Comparison of ENCODE assay signal across 35 cellular contexts in the genomic region with DNA sequence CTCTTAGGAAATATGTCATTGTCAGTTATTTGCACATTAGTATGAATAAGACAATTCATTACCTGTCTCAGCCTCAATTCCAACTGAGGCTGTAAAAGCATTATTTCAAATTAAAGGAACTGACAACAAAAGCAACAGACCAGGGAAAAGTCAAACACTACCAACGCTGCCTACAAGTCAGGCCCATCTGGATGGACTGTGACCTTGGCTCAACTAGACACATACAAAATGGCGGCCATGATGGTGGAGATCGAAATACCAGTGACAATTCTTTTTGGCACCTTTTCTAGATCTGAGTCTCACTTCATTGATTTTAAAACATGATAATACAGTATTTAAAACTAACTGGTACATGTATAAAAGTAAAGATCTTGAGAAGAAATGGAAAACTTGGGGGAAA.
A peak's percentile ranks its signal among the peaks of the same experiment; 100 is the strongest.
DNase-seq lines count a peak whose midpoint lies in the region; ATAC-seq, FAIRE-seq and TF ChIP-seq lines count a peak whose summit lies in the region.
"Had no signal": no experiment of that assay in that cellular context is flagged by ENCODE, and none has a peak within 500 bp of the region (broad histone marks: within the 10 kb centered on the region; RNA-seq: fewer than 3 reads in every experiment).

No MANE protein-coding gene starts in this region.

- H3K9ac ChIP-seq in K562 (ENCODE audit: insufficient read depth in 1 of 2, low read depth in 2 of 2, low read length in 2 of 2) (no peak overlapping the region), H1 (replicated peaks in 1 of 4; ENCODE audit: extremely low read depth in 1 of 4, low read depth in 3 of 4, low read length in 3 of 4) (no peak overlapping the region), trophoblast cell (ENCODE audit: low read length) (peak overlapping the region; percentile 48), neural progenitor cell (no peak overlapping the region)
- H3K9ac ChIP-seq: BLaER1; BLaER1 treated with 17β-estradiol and CSF1 and Interleukin-3, amounts not matched to agents 10 nM and 100 nM had no signal

- no peak overlapping the region for H3K14ac ChIP-seq in H1 (ENCODE audit: insufficient read length)
- H3K14ac ChIP-seq in trophoblast cell (ENCODE audit: low read length): no peak overlapping the region

- H3K23me2 ChIP-seq in H1 (ENCODE audit: low read depth, low read length): no peaks in the 10 kb centered on the region

- H3F3A ChIP-seq in neural progenitor cell (ENCODE audit: low read depth): peaks cover 6% of the 10 kb centered on the region

- H3K4me3 ChIP-seq in K562: no peak overlapping the region
- H3K4me3 ChIP-seq in H1 (ENCODE audit: extremely low read depth in 1 of 4, insufficient read depth in 2 of 4, low read depth in 3 of 4, low read length in 4 of 4): no peak overlapping the region
- no peak overlapping the region for H3K4me3 ChIP-seq in trophoblast cell (ENCODE audit: low read depth, low read length)
- H3K4me3 ChIP-seq in neural progenitor cell: no peak overlapping the region
- H3K4me3 ChIP-seq: A549; BLaER1; BLaER1 treated with 17β-estradiol and CSF1 and Interleukin-3, amounts not matched to agents 10 nM and 100 nM had no signal

- no peaks in the 10 kb centered on the region for H3K79me2 ChIP-seq in K562 (ENCODE audit: control insufficient read depth, insufficient read depth, low read length)
- no peaks in the 10 kb centered on the region for H3K79me2 ChIP-seq in H1 (ENCODE audit: control insufficient read depth in 1 of 2, insufficient read depth in 2 of 2, low read length in 2 of 2)
- H3K79me2 ChIP-seq in trophoblast cell (ENCODE audit: control insufficient read depth, insufficient read depth, low read length, poor library complexity): no peaks in the 10 kb centered on the region
- no peaks in the 10 kb centered on the region for H3K79me2 ChIP-seq in neural progenitor cell (ENCODE audit: low read depth)

- CTCF ChIA-PET in K562 (lab: Yijun Ruan, JAX; ENCODE audit: low intra/inter-chr PET ratio): no interaction called here
- CTCF ChIA-PET in H1 (lab: Charles Lee; ENCODE audit: partially characterized antibody): no interaction called here

- H3K4me1 Mint-ChIP-seq in chondrocyte (ENCODE audit: low read depth) (peaks cover 29% of the 10 kb centered on the region), neural progenitor cell (peaks cover 16% of the 10 kb centered on the region)

- no peak overlapping the region for H2BK20ac ChIP-seq in H1 (ENCODE audit: low read length)

- H3K27me3 ChIP-seq in K562 (ENCODE audit: control insufficient read depth in 2 of 2, insufficient read depth in 2 of 2, low read length in 2 of 2) (no peaks in the 10 kb centered on the region; a peak in 1 of 5 replicates), H1 (replicated peaks in 1 of 4; ENCODE audit: control insufficient read depth in 3 of 4, extremely low read depth in 1 of 4, insufficient read depth in 3 of 4, low read length in 3 of 4) (no peaks in the 10 kb centered on the region), trophoblast cell (ENCODE audit: insufficient read depth, low read length) (no peaks in the 10 kb centered on the region), neural progenitor cell (no peaks in the 10 kb centered on the region)
- H3K27me3 ChIP-seq: BLaER1; BLaER1 treated with 17β-estradiol and CSF1 and Interleukin-3, amounts not matched to agents 10 nM and 100 nM had no signal

- no peak overlapping the region for H4K5ac ChIP-seq in H1 (ENCODE audit: insufficient read length, low read depth, low read length)

- H3K4me3 Mint-ChIP-seq in chondrocyte (ENCODE audit: unreplicated experiment): no peak overlapping the region
- no peak overlapping the region for H3K4me3 Mint-ChIP-seq in neural progenitor cell
- H3K4me3 Mint-ChIP-seq: B cell; CD14-positive monocyte; CD4-positive, alpha-beta memory T cell; CD4-positive, alpha-beta T cell; CD4-positive, CD25-positive, alpha-beta regulatory T cell; CD8-positive, alpha-beta memory T cell; CD8-positive, alpha-beta T cell had no signal

- intact Hi-C loops in K562 (cut with micrococcal nuclease): no loop called here

- H2BK5ac ChIP-seq in H1 (ENCODE audit: low read depth, low read length) (no peak overlapping the region), trophoblast cell (ENCODE audit: low read depth, low read length, poor library complexity) (no peak overlapping the region)

- H3K4ac ChIP-seq in H1 (replicated peaks; ENCODE audit: insufficient read length, low read depth, low read length) (no peak overlapping the region), trophoblast cell (ENCODE audit: low read depth, low read length) (no peak overlapping the region)

- no peak for ATAC-seq in K562
- ATAC-seq: A549; CD8-positive, alpha-beta T cell had no signal

- H3K79me1 ChIP-seq in H1 (ENCODE audit: low read depth, low read length): no peaks in the 10 kb centered on the region
- H3K79me1 ChIP-seq in trophoblast cell (ENCODE audit: low read length): no peaks in the 10 kb centered on the region

- no peak for DNase-seq in K562 (ENCODE audit: extremely low read depth in 1 of 4, low spot score in 3 of 4)
- no peak for DNase-seq in H1 (ENCODE audit: low read depth in 1 of 2, low spot score in 2 of 2)
- no peak for DNase-seq in trophoblast cell
- no peak for DNase-seq in RKO (ENCODE audit: low spot score)
- no peak for DNase-seq in chondrocyte (ENCODE audit: low spot score)
- DNase-seq in neural progenitor cell (ENCODE audit: low spot score): no peak
- DNase-seq: 8988T; ACHN; AML-193; BE2C; C1 segment of cervical spinal cord; Caco-2; Calu3; CD4-positive, alpha-beta memory T cell; CD4-positive, alpha-beta T cell; CD4-positive, CD25-positive, alpha-beta regulatory T cell; CD8-positive, alpha-beta memory T cell; CD8-positive, alpha-beta T cell; COR-L47; DMS 273 treated with DMSO at 0.1 percent for 48 hours; DMS153; DMS53; DMS79; DMS79 treated with DMSO at 0.1 percent for 48 hours; DND-41; EL had no signal

- no peak overlapping the region for H3K27ac ChIP-seq in K562 (ENCODE audit: extremely low read depth, low read depth, low read length)
- H3K27ac ChIP-seq in H1 (ENCODE audit: low read depth, low read length): no peak overlapping the region
- no peak overlapping the region for H3K27ac ChIP-seq in trophoblast cell (ENCODE audit: low read depth, low read length)
- H3K27ac ChIP-seq in neural progenitor cell: no peak overlapping the region
- H3K27ac ChIP-seq: 22Rv1; A549; BLaER1; BLaER1 treated with 17β-estradiol and CSF1 and Interleukin-3, amounts not matched to agents 10 nM and 100 nM; C4-2B had no signal

- H3K23ac ChIP-seq in H1 (ENCODE audit: insufficient read length) (no peak overlapping the region), trophoblast cell (ENCODE audit: low read length) (no peak overlapping the region)

- POLR2A ChIA-PET in K562 (lab: Yijun Ruan, JAX): interaction anchor here (0.7 kb wide), 1 partner anchor 1489 kb away, joined by 3 read pairs; no protein-coding TSS in a partner anchor
- POLR2A ChIA-PET in H1 (lab: Charles Lee; ENCODE audit: partially characterized antibody): no interaction called here

- TF ChIP-seq POLR2A in K562 (conservative IDR thresholded peaks at IDR 0.05) (no peak), H1 (IDR thresholded peaks at IDR 0.05; ENCODE audit: control extremely low read depth in 1 of 2, low read depth in 2 of 2, low read length in 2 of 2) (no peak)

- H3K27ac Mint-ChIP-seq in chondrocyte (ENCODE audit: unreplicated experiment) (no peak overlapping the region), neural progenitor cell (no peak overlapping the region)
- H3K27ac Mint-ChIP-seq: B cell; CD14-positive monocyte; CD4-positive, alpha-beta memory T cell; CD4-positive, alpha-beta T cell; CD4-positive, CD25-positive, alpha-beta regulatory T cell; CD8-positive, alpha-beta memory T cell; CD8-positive, alpha-beta T cell had no signal

- in situ Hi-C loops in K562 (cut with MboI): loop anchor here (25.0 kb wide), 2 partner anchors 1286 to 1536 kb away; no protein-coding TSS in a partner anchor

- no peak for TF ChIP-seq RAD21 in K562 (CRISPR knock-in tag; conservative IDR thresholded peaks at IDR 0.05 in 1 of 2, IDR thresholded peaks at IDR 0.05 in 1 of 2)
- TF ChIP-seq RAD21 in H1 (IDR thresholded peaks at IDR 0.05 in 1 of 2, conservative IDR thresholded peaks at IDR 0.05 in 1 of 2; ENCODE audit: low read depth in 2 of 2, low read length in 2 of 2): no peak

- no peak overlapping the region for H3K4me2 ChIP-seq in K562 (ENCODE audit: insufficient read depth, low read length)
- no peak overlapping the region for H3K4me2 ChIP-seq in H1 (ENCODE audit: insufficient read depth in 1 of 2, low read depth in 2 of 2, low read length in 2 of 2)
- no peak overlapping the region for H3K4me2 ChIP-seq in trophoblast cell (ENCODE audit: low read length)
- H3K4me2 ChIP-seq in neural progenitor cell: no peak overlapping the region
- H3K4me2 ChIP-seq: A549; BLaER1; BLaER1 treated with 17β-estradiol and CSF1 and Interleukin-3, amounts not matched to agents 10 nM and 100 nM had no signal

- H3K9me3 ChIP-seq in K562 (replicated peaks; ENCODE audit: control insufficient read depth, insufficient read depth, low read depth, low read length): no peaks in the 10 kb centered on the region
- no peaks in the 10 kb centered on the region for H3K9me3 ChIP-seq in H1 (ENCODE audit: insufficient read depth in 2 of 2, low read depth in 1 of 2, low read length in 1 of 2)
- H3K9me3 ChIP-seq in trophoblast cell (ENCODE audit: insufficient read depth, low read depth, low read length): peaks cover 1% of the 10 kb centered on the region
- no peaks in the 10 kb centered on the region for H3K9me3 ChIP-seq in neural progenitor cell (ENCODE audit: low read depth)
- H3K9me3 ChIP-seq: A549; BE2C; BLaER1; BLaER1 treated with 17β-estradiol and CSF1 and Interleukin-3, amounts not matched to agents 10 nM and 100 nM; Caco-2 had no signal

- no peaks in the 10 kb centered on the region for H4K20me1 ChIP-seq in K562 (replicated peaks; ENCODE audit: control insufficient read depth, insufficient read depth, low read length)
- no peaks in the 10 kb centered on the region for H4K20me1 ChIP-seq in H1 (replicated peaks in 1 of 2; ENCODE audit: control insufficient read depth in 1 of 2, insufficient read depth in 2 of 2, low read length in 2 of 2)
- H4K20me1 ChIP-seq in neural progenitor cell (ENCODE audit: low read depth): no peaks in the 10 kb centered on the region
- H4K20me1 ChIP-seq: BLaER1; BLaER1 treated with 17β-estradiol and CSF1 and Interleukin-3, amounts not matched to agents 10 nM and 100 nM had no signal

- H3K9me3 Mint-ChIP-seq in chondrocyte (ENCODE audit: low read depth) (no peaks in the 10 kb centered on the region), neural progenitor cell (peaks cover 3% of the 10 kb centered on the region)
- H3K9me3 Mint-ChIP-seq: CD4-positive, alpha-beta memory T cell; CD4-positive, alpha-beta T cell; CD8-positive, alpha-beta T cell had no signal

- H2AFZ ChIP-seq in K562 (ENCODE audit: low read depth, low read length): peak overlapping the region; percentile 66; the same call in 1 of the 2 replicates
- H2AFZ ChIP-seq in H1 (ENCODE audit: low read length): no peak overlapping the region
- H2AFZ ChIP-seq in trophoblast cell (ENCODE audit: insufficient read depth, low read length, poor library complexity): no peak overlapping the region
- H2AFZ ChIP-seq in neural progenitor cell (replicated peaks): no peak overlapping the region

- TF ChIP-seq EP300 in K562 (IDR thresholded peaks at IDR 0.05; ENCODE audit: low read length): no peak
- no peak for TF ChIP-seq EP300 in H1 (IDR thresholded peaks at IDR 0.05; ENCODE audit: borderline replicate concordance in 1 of 2, low read depth in 2 of 2, low read length in 2 of 2)

- WGBS in K562 (ENCODE audit: insufficient coverage, low coverage, missing lambda C conversion rate): 3% methylated on average over 3 of the region's 3 CpGs
- 93% methylated on average over 3 of the region's 3 CpGs; no CpG with 5 or more reads in 1 of the 2 experiments for WGBS in H1 (ENCODE audit: extremely low coverage in 1 of 2, insufficient coverage in 1 of 2, insufficient read length in 1 of 2, insufficient replicate concordance in 2 of 2, low coverage in 1 of 2, low lambda C conversion rate in 2 of 2, missing lambda C conversion rate in 1 of 2), 2 experiments
- WGBS in trophoblast cell (ENCODE audit: extremely low coverage, insufficient coverage, insufficient read length): no CpG with 5 or more reads among the region's 3 CpGs

- H3K36me3 ChIP-seq in K562 (ENCODE audit: control insufficient read depth, insufficient read depth, low read length): no peaks in the 10 kb centered on the region
- no peaks in the 10 kb centered on the region for H3K36me3 ChIP-seq in H1 (ENCODE audit: control insufficient read depth in 2 of 4, insufficient read depth in 4 of 4, low read length in 3 of 4)
- no peaks in the 10 kb centered on the region for H3K36me3 ChIP-seq in trophoblast cell (ENCODE audit: control insufficient read depth in 1 of 2, insufficient read depth in 2 of 2, low read length in 2 of 2)
- H3K36me3 ChIP-seq in neural progenitor cell: no peaks in the 10 kb centered on the region
- H3K36me3 ChIP-seq: BE2C; BLaER1; BLaER1 treated with 17β-estradiol and CSF1 and Interleukin-3, amounts not matched to agents 10 nM and 100 nM had no signal

- no peak overlapping the region for H4K12ac ChIP-seq in trophoblast cell (ENCODE audit: low read depth, low read length)

- H4K8ac ChIP-seq in H1 (ENCODE audit: extremely low read depth, insufficient read depth, low read length) (no peak overlapping the region), trophoblast cell (ENCODE audit: low read depth, low read length) (no peak overlapping the region)

- H2BK120ac ChIP-seq in H1 (replicated peaks; ENCODE audit: low read depth, low read length): no peak overlapping the region
- H2BK120ac ChIP-seq in trophoblast cell (ENCODE audit: insufficient read depth, low read length, poor library complexity): no peak overlapping the region

- H3K18ac ChIP-seq in H1 (ENCODE audit: extremely low read depth, low read length): no peak overlapping the region
- no peak overlapping the region for H3K18ac ChIP-seq in trophoblast cell (ENCODE audit: low read length)

- H3K27me3 Mint-ChIP-seq in chondrocyte (ENCODE audit: low read depth): no peaks in the 10 kb centered on the region
- H3K27me3 Mint-ChIP-seq in neural progenitor cell (ENCODE audit: insufficient read depth, low read depth): no peaks in the 10 kb centered on the region
- H3K27me3 Mint-ChIP-seq: CD4-positive, CD25-positive, alpha-beta regulatory T cell had no signal

- H2AK5ac ChIP-seq in H1 (ENCODE audit: low read depth, low read length): no peak overlapping the region
- H2AK5ac ChIP-seq in trophoblast cell (ENCODE audit: low read length): no peak overlapping the region

- H3K36me3 Mint-ChIP-seq in chondrocyte (ENCODE audit: low read depth): no peaks in the 10 kb centered on the region
- peaks cover 3% of the 10 kb centered on the region for H3K36me3 Mint-ChIP-seq in neural progenitor cell
- H3K36me3 Mint-ChIP-seq: CD14-positive monocyte; CD4-positive, alpha-beta memory T cell; CD4-positive, CD25-positive, alpha-beta regulatory T cell; CD8-positive, alpha-beta memory T cell; CD8-positive, alpha-beta T cell had no signal

- H4K91ac ChIP-seq in H1 (replicated peaks; ENCODE audit: insufficient read length, low read length) (no peak overlapping the region), trophoblast cell (ENCODE audit: low read depth, low read length) (no peak overlapping the region)

- H2BK12ac ChIP-seq in H1 (ENCODE audit: low read depth, low read length): no peak overlapping the region
- H2BK12ac ChIP-seq in trophoblast cell (ENCODE audit: low read length): no peak overlapping the region

- FAIRE-seq in K562 (lab: Jason Lieb, UNC): peak; percentile 19
- no peak for FAIRE-seq in H1 (lab: Jason Lieb, UNC)
- FAIRE-seq: A204.1, A549, D721Med had no signal

- H3K4me1 ChIP-seq in K562 (replicated peaks in 1 of 2; ENCODE audit: control insufficient read depth in 2 of 2, insufficient read depth in 2 of 2, low read length in 2 of 2): no peaks in the 10 kb centered on the region
- H3K4me1 ChIP-seq in H1 (replicated peaks in 1 of 4; ENCODE audit: control insufficient read depth in 3 of 4, insufficient read depth in 4 of 4, low read length in 3 of 4): peaks cover 0 to 2% (median 0%) of the 10 kb centered on the region in 4 experiments; a peak in 2 of 7 replicates
- no peaks in the 10 kb centered on the region for H3K4me1 ChIP-seq in trophoblast cell (ENCODE audit: control insufficient read depth in 1 of 2, insufficient read depth in 2 of 2, low read length in 2 of 2)
- peaks cover 7% of the 10 kb centered on the region for H3K4me1 ChIP-seq in neural progenitor cell
- H3K4me1 ChIP-seq: A549, BE2C, BLaER1, Caco-2 had no signal

- BruUV-seq in K562 (replicated peaks; lab: Mats Ljungman, UMichigan): no TSS peak

- H2BK15ac ChIP-seq in H1 (ENCODE audit: low read length): no peak overlapping the region

- TF ChIP-seq CTCF in K562 (IDR thresholded peaks at IDR 0.05 in 2 of 3, conservative IDR thresholded peaks at IDR 0.05 in 1 of 3; ENCODE audit: insufficient read depth in 2 of 3, low read depth in 1 of 3, low read length in 3 of 3) (no peak), H1 (IDR thresholded peaks at IDR 0.05; ENCODE audit: control extremely low read depth in 1 of 3, insufficient read depth in 1 of 3, low read depth in 1 of 3, low read length in 3 of 3) (no peak), chondrocyte (IDR thresholded peaks at IDR 0.05) (no peak), neural progenitor cell (IDR thresholded peaks at IDR 0.05) (no peak)

- no peaks in the 10 kb centered on the region for H3K9me1 ChIP-seq in K562 (ENCODE audit: control insufficient read depth, insufficient read depth, low read length)

- H3K56ac ChIP-seq in H1 (replicated peaks; ENCODE audit: insufficient read length, low read depth, low read length): no peak overlapping the region
